Comparison of ENCODE assay signal across 17 cellular contexts in the genomic region with DNA sequence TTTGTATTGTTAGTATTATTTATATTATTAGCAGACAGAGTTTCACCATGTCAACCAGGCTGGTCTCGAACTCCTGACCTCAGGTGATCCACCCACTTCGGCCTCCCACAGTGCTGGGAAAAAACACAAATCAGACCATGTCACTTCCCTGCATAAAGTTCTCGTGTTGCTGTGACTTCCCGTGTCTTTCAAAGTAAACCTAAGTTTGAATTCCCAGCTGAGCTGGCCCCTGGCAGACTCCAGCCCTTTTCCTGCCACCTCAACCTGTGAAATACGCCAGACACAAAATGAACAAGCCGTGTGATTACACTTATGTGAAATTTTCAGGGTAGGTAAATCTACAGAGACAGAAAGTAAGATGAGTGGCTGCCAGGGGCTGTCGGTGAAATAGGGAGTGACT. TPM values are rescaled to one million over a fixed set of nuclear protein-coding genes. Genes with fewer than 3 reads are reported as not detected.
A peak's percentile ranks its signal among the peaks of the same experiment; 100 is the strongest.
DNase-seq lines count a peak whose midpoint lies in the region; ATAC-seq and TF ChIP-seq lines count a peak whose summit lies in the region.
"Had no signal": no experiment of that assay in that cellular context is flagged by ENCODE, and none has a peak within 500 bp of the region (broad histone marks: within the 10 kb centered on the region; RNA-seq: fewer than 3 reads in every experiment).

No MANE protein-coding gene starts in this region.

- TF ChIP-seq CTCF in osteoblast (IDR thresholded peaks at IDR 0.05; ENCODE audit: extremely low read depth, low read depth, low read length) (no peak), upper lobe of right lung (IDR thresholded peaks at IDR 0.05) (no peak)

- H3K4ac ChIP-seq in trophoblast cell (ENCODE audit: low read depth, low read length) = no peak overlapping the region

- H3K4me3 ChIP-seq in osteoblast (ENCODE audit: insufficient read depth, low read length) (no peak overlapping the region), upper lobe of right lung (no peak overlapping the region), trophoblast cell (ENCODE audit: low read depth, low read length) (no peak overlapping the region)
- H3K4me3 ChIP-seq: A549, GM23248, HAP-1 had no signal

- no peak overlapping the region for H2AFZ ChIP-seq in osteoblast (ENCODE audit: low read length)
- no peak overlapping the region for H2AFZ ChIP-seq in trophoblast cell (ENCODE audit: insufficient read depth, low read length, poor library complexity)
- H2AFZ ChIP-seq: GM23248 had no signal

- WGBS in trophoblast cell (ENCODE audit: extremely low coverage, insufficient coverage, insufficient read length) = no CpG with 5 or more reads among the region's 7 CpGs

- ATAC-seq in upper lobe of right lung = no peak
- ATAC-seq: A549, HepG2 had no signal

- no peak overlapping the region for H4K91ac ChIP-seq in trophoblast cell (ENCODE audit: low read depth, low read length)

- H3K36me3 ChIP-seq in osteoblast (ENCODE audit: insufficient read depth, low read length) (peaks cover 21% of the 10 kb centered on the region), upper lobe of right lung (peaks cover 8% of the 10 kb centered on the region), trophoblast cell (ENCODE audit: control insufficient read depth in 1 of 2, insufficient read depth in 2 of 2, low read length in 2 of 2) (peaks cover 32 to 42% of the 10 kb centered on the region in 2 experiments)
- H3K36me3 ChIP-seq: HAP-1 had no signal

- peaks cover 48% of the 10 kb centered on the region for H4K20me1 ChIP-seq in osteoblast (ENCODE audit: insufficient read depth, low read length)

- H3K9ac ChIP-seq in trophoblast cell (ENCODE audit: low read length) = no peak overlapping the region
- H3K9ac ChIP-seq: GM23248 had no signal

- no peak overlapping the region for H3K23ac ChIP-seq in trophoblast cell (ENCODE audit: low read length)

- intact Hi-C loops in upper lobe of right lung (cut with DNase I) = no loop called here

- no peak overlapping the region for H2BK120ac ChIP-seq in trophoblast cell (ENCODE audit: insufficient read depth, low read length, poor library complexity)

- no peak overlapping the region for H3K14ac ChIP-seq in trophoblast cell (ENCODE audit: low read length)

- H3K9me3 ChIP-seq in osteoblast (ENCODE audit: low read depth, low read length) = no peaks in the 10 kb centered on the region
- H3K9me3 ChIP-seq in upper lobe of right lung = no peaks in the 10 kb centered on the region
- peaks cover 6% of the 10 kb centered on the region for H3K9me3 ChIP-seq in trophoblast cell (ENCODE audit: insufficient read depth, low read depth, low read length)
- H3K9me3 ChIP-seq: A549, Caco-2, HAP-1 had no signal

- peak; percentile 27 for DNase-seq in NCI-H460 (ENCODE audit: extremely low read depth, low read depth)
- DNase-seq in ecto neural progenitor cell (ENCODE audit: low spot score) = peak; percentile 10
- DNase-seq in osteoblast (ENCODE audit: insufficient read length, low spot score, missing footprints) = peak; percentile 39
- DNase-seq in upper lobe of right lung = peak; percentile 9
- no peak for DNase-seq in stimulated activated naive CD4-positive, alpha-beta T cell treated with Interleukin-2 at 50 U/mL for 16 hours (lab: John Stamatoyannopoulos, UW)
- no peak for DNase-seq in trophoblast cell
- no peak for DNase-seq in T1000 (lab: John Stamatoyannopoulos, UW)
- DNase-seq: AML-193; Caco-2; CD4-positive, alpha-beta T cell; GDM1; GM23248 had no signal

- H2BK12ac ChIP-seq in trophoblast cell (ENCODE audit: low read length) = no peak overlapping the region

- H2AK5ac ChIP-seq in trophoblast cell (ENCODE audit: low read length) = no peak overlapping the region

- no peak overlapping the region for H3K18ac ChIP-seq in trophoblast cell (ENCODE audit: low read length)

- H3K27me3 ChIP-seq in osteoblast (ENCODE audit: insufficient read depth, low read length) = no peaks in the 10 kb centered on the region
- H3K27me3 ChIP-seq in upper lobe of right lung = no peaks in the 10 kb centered on the region
- no peaks in the 10 kb centered on the region for H3K27me3 ChIP-seq in trophoblast cell (ENCODE audit: insufficient read depth, low read length)

- peaks cover 8% of the 10 kb centered on the region for H3K4me1 ChIP-seq in osteoblast (ENCODE audit: insufficient read depth, low read length)
- H3K4me1 ChIP-seq in upper lobe of right lung = peaks cover 12% of the 10 kb centered on the region
- peaks cover 35 to 42% of the 10 kb centered on the region in 2 experiments for H3K4me1 ChIP-seq in trophoblast cell (ENCODE audit: control insufficient read depth in 1 of 2, insufficient read depth in 2 of 2, low read length in 2 of 2)
- H3K4me1 ChIP-seq: Caco-2, HAP-1 had no signal

- peaks cover 54% of the 10 kb centered on the region for H3K79me2 ChIP-seq in osteoblast (ENCODE audit: insufficient read depth, low read length)
- H3K79me2 ChIP-seq in trophoblast cell (ENCODE audit: control insufficient read depth, insufficient read depth, low read length, poor library complexity) = peaks cover 5% of the 10 kb centered on the region

- H3K27ac ChIP-seq in osteoblast (ENCODE audit: low read depth, low read length) = no peak overlapping the region
- no peak overlapping the region for H3K27ac ChIP-seq in upper lobe of right lung
- no peak overlapping the region for H3K27ac ChIP-seq in trophoblast cell (ENCODE audit: low read depth, low read length)
- H3K27ac ChIP-seq: 22Rv1, A549, C4-2B, GM23248 had no signal

- H4K8ac ChIP-seq in trophoblast cell (ENCODE audit: low read depth, low read length) = no peak overlapping the region

- no peak overlapping the region for H2BK5ac ChIP-seq in trophoblast cell (ENCODE audit: low read depth, low read length, poor library complexity)

- no peak overlapping the region for H4K12ac ChIP-seq in trophoblast cell (ENCODE audit: low read depth, low read length)

- H3K79me1 ChIP-seq in trophoblast cell (ENCODE audit: low read length) = peaks cover 5% of the 10 kb centered on the region

- no peak overlapping the region for H3K4me2 ChIP-seq in osteoblast (ENCODE audit: insufficient read depth, low read length)
- H3K4me2 ChIP-seq in trophoblast cell (ENCODE audit: low read length) = no peak overlapping the region
- H3K4me2 ChIP-seq: A549 had no signal

RNA-seq across cellular contexts. Expression of a gene that starts 7.9 kb away (rescaled TPM):
- total RNA-seq in NCI-H460 (2014; rRNA removed; shearing (Covaris generic)) = 8.9 and 9.8 TPM in 2 replicates
- 20.2 and 26.7 TPM in 2 replicates for polyA plus RNA-seq in NCI-H460 (2014; cell fraction: nucleus; rRNA removed)
- total RNA-seq in osteoblast (33.3 and 41.3 TPM in 2 replicates), upper lobe of right lung (56.4 TPM)
- polyA plus RNA-seq in trophoblast cell (2013) = 46.7 and 48.1 TPM in 2 replicates
- total RNA-seq: CD4-positive, alpha-beta T cell had no signal

RNA-seq across cellular contexts. Expression of a gene that starts 58.1 kb away (rescaled TPM):
- 108 and 128 TPM in 2 replicates for total RNA-seq in NCI-H460 (2014; rRNA removed; shearing (Covaris generic))
- 796 and 920 TPM in 2 replicates for polyA plus RNA-seq in NCI-H460 (2014; cell fraction: nucleus; rRNA removed)
- total RNA-seq in osteoblast (189 and 227 TPM in 2 replicates), upper lobe of right lung (134 TPM)
- polyA plus RNA-seq in trophoblast cell (2013) = 96.3 and 98.3 TPM in 2 replicates

Comparison
In these comparisons a context has a peak if more than half of its experiments do, and no peak if none do; other contexts are left out.
1. DNase-seq: peak in NCI-H460 (single experiment), ecto neural progenitor cell (single experiment), osteoblast (single experiment) and upper lobe of right lung (single experiment); none in stimulated activated naive CD4-positive, alpha-beta T cell treated with Interleukin-2 at 50 U/mL for 16 hours (single experiment), trophoblast cell (0 of 2) and T1000 (single experiment).